In the genomic region with DNA sequence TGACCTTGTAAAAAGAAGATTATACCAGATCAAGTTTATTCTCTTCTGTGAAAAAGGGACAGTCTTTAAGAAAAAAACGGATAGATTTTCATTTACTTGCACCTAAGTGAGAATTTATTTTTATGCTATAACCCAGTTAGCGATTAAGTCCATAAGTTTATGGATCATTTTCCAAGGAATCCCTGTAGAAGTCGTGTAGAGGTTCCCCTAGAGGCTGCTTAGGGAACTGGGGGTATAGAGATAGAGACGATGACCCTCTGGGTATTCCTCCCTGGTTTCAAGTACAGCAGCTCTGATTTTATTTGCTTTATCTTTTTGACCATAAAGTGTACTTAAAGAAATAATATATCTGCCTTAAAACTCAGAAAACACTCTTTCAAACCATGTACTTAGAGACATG, we compare ENCODE assay signal across 19 cellular contexts.
DNase-seq lines count a peak whose midpoint lies in the region; ATAC-seq, FAIRE-seq and TF ChIP-seq lines count a peak whose summit lies in the region.
"Had no signal": no experiment of that assay in that cellular context is flagged by ENCODE, and none has a peak within 500 bp of the region (broad histone marks: within the 10 kb centered on the region; RNA-seq: fewer than 3 reads in every experiment).

No MANE protein-coding gene starts in this region.

- peaks cover 2% of the 10 kb centered on the region for H3K27me3 Mint-ChIP-seq in glutamatergic neuron (ENCODE audit: unreplicated experiment)
- H3K27me3 Mint-ChIP-seq: activated CD4-positive, alpha-beta T cell treated with anti-CD3 and anti-CD28 coated beads for 36 hours; activated naive CD8-positive, alpha-beta T cell; brain had no signal

- no peaks in the 10 kb centered on the region for H3K9me3 Mint-ChIP-seq in glutamatergic neuron (ENCODE audit: unreplicated experiment)
- H3K9me3 Mint-ChIP-seq: activated T-helper 1 cell treated with anti-CD3 and anti-CD28 coated beads, Interleukin-12 subunit alpha, Interleukin-12 subunit beta, Interleukin-2, Interleukin-4 antibody, amounts not matched to agents 30 ng/mL and 10 ng/mL and 1 ng/mL, durations not matched to agents 14 hours and 24 hours and 36 hours; brain had no signal

- no peaks in the 10 kb centered on the region for H3K4me1 ChIP-seq in BE2C

- no peaks in the 10 kb centered on the region for H3K36me3 Mint-ChIP-seq in glutamatergic neuron (ENCODE audit: unreplicated experiment)
- H3K36me3 Mint-ChIP-seq: activated naive CD8-positive, alpha-beta T cell; brain; CD8-positive, alpha-beta T cell; stimulated activated effector memory CD8-positive, alpha-beta T cell treated with anti-CD3 and anti-CD28 coated beads, Interleukin-12 subunit alpha, Interleukin-12 subunit beta, amount 100 ng/mL, for 72 hours had no signal

- TF ChIP-seq CTCF in BE2C (IDR thresholded peaks at IDR 0.05; ENCODE audit: low read depth, low read length) (peak; percentile 52), GM12874 (IDR thresholded peaks at IDR 0.05; ENCODE audit: insufficient read depth, low read depth, low read length) (peak; percentile 33; the same call in 1 of the 2 replicates), WERI-Rb-1 (IDR thresholded peaks at IDR 0.05; ENCODE audit: low read depth, low read length) (peak; percentile 45), glutamatergic neuron (IDR thresholded peaks at IDR 0.05; ENCODE audit: partially characterized antibody, unreplicated experiment) (peak; percentile 71)

- H3K36me3 ChIP-seq in BE2C (no peaks in the 10 kb centered on the region), WERI-Rb-1 (no peaks in the 10 kb centered on the region)
- H3K36me3 ChIP-seq: neutrophil had no signal

- H3K27me3 ChIP-seq in BE2C (no peaks in the 10 kb centered on the region), WERI-Rb-1 (ENCODE audit: insufficient read depth, low read depth, severe bottlenecking) (no peaks in the 10 kb centered on the region)
- H3K27me3 ChIP-seq: neutrophil had no signal

- H3K4me3 ChIP-seq in BE2C (ENCODE audit: low read depth, low read length), result no peak overlapping the region
- no peak overlapping the region for H3K4me3 ChIP-seq in WERI-Rb-1 (ENCODE audit: low read depth, low read length)

- no peak overlapping the region for H3K4me3 Mint-ChIP-seq in glutamatergic neuron (ENCODE audit: unreplicated experiment)
- H3K4me3 Mint-ChIP-seq: activated CD4-positive, alpha-beta T cell treated with anti-CD3 and anti-CD28 coated beads for 36 hours; activated naive CD8-positive, alpha-beta T cell; activated T-helper 1 cell treated with anti-CD3 and anti-CD28 coated beads, Interleukin-12 subunit alpha, Interleukin-12 subunit beta, Interleukin-2, Interleukin-4 antibody, amounts not matched to agents 30 ng/mL and 10 ng/mL and 1 ng/mL, durations not matched to agents 14 hours and 24 hours and 36 hours; brain; CD8-positive, alpha-beta T cell; stimulated activated effector memory CD8-positive, alpha-beta T cell treated with anti-CD3 and anti-CD28 coated beads, Interleukin-12 subunit alpha, Interleukin-12 subunit beta, amount 100 ng/mL, for 72 hours had no signal

- no peak for ATAC-seq in GM19023 (IDR thresholded peaks at IDR 0.05; ENCODE audit: unreplicated experiment)
- ATAC-seq: activated CD4-positive, alpha-beta T cell treated with anti-CD3 and anti-CD28 coated beads for 36 hours; CD8-positive, alpha-beta T cell; left lobe of liver; stimulated activated effector memory CD8-positive, alpha-beta T cell treated with anti-CD3 and anti-CD28 coated beads, Interleukin-12 subunit alpha, Interleukin-12 subunit beta, amount 100 ng/mL, for 72 hours had no signal

- no peaks in the 10 kb centered on the region for H3K4me1 Mint-ChIP-seq in glutamatergic neuron (ENCODE audit: low read depth, unreplicated experiment)
- H3K4me1 Mint-ChIP-seq: activated CD4-positive, alpha-beta T cell treated with anti-CD3 and anti-CD28 coated beads for 36 hours; brain; stimulated activated effector memory CD8-positive, alpha-beta T cell treated with anti-CD3 and anti-CD28 coated beads, Interleukin-12 subunit alpha, Interleukin-12 subunit beta, amount 100 ng/mL, for 72 hours had no signal

- H3K9me3 ChIP-seq in BE2C (no peaks in the 10 kb centered on the region), WERI-Rb-1 (ENCODE audit: severe bottlenecking) (no peaks in the 10 kb centered on the region)
- H3K9me3 ChIP-seq: neutrophil had no signal

- FAIRE-seq in frontal cortex (lab: Jason Lieb, UNC), result no peak

- H3K27ac Mint-ChIP-seq in glutamatergic neuron (ENCODE audit: unreplicated experiment), result no peak overlapping the region
- H3K27ac Mint-ChIP-seq: activated CD4-positive, alpha-beta T cell treated with anti-CD3 and anti-CD28 coated beads for 36 hours; activated naive CD8-positive, alpha-beta T cell; activated T-helper 1 cell treated with anti-CD3 and anti-CD28 coated beads, Interleukin-12 subunit alpha, Interleukin-12 subunit beta, Interleukin-2, Interleukin-4 antibody, amounts not matched to agents 30 ng/mL and 10 ng/mL and 1 ng/mL, durations not matched to agents 14 hours and 24 hours and 36 hours; brain; CD8-positive, alpha-beta T cell; stimulated activated effector memory CD8-positive, alpha-beta T cell treated with anti-CD3 and anti-CD28 coated beads, Interleukin-12 subunit alpha, Interleukin-12 subunit beta, amount 100 ng/mL, for 72 hours had no signal

- DNase-seq in BE2C, result no peak
- no peak for DNase-seq in WERI-Rb-1
- no peak for DNase-seq in glutamatergic neuron
- no peak for DNase-seq in amniotic stem cell (lab: John Stamatoyannopoulos, UW)
- DNase-seq in frontal cortex (ENCODE audit: low spot score in 2 of 2), result no peak
- no peak for DNase-seq in central memory CD4-positive, alpha-beta T cell
- DNase-seq: activated CD4-positive, alpha-beta T cell treated with anti-CD3 and anti-CD28 coated beads for 36 hours; CD8-positive, alpha-beta T cell; dermis blood vessel endothelial cell; DND-41; NCI-H1694 treated with DMSO at 0.1 percent for 48 hours had no signal

- H3K27ac ChIP-seq in WERI-Rb-1, result no peak overlapping the region
- H3K27ac ChIP-seq: neutrophil had no signal
